23 cellular contexts compared by ENCODE assay signal in genomic region chr3:182050932-182051331, GRCh38.
"Had no signal": no experiment of that assay in that cellular context is flagged by ENCODE, and none has a peak within 500 bp of the region (broad histone marks: within the 10 kb centered on the region; RNA-seq: fewer than 3 reads in every experiment).

No MANE protein-coding gene starts in this region.

- H3K27ac ChIP-seq: stomach, suprapubic skin, testis, thoracic aorta, thyroid gland, tibial artery, tibial nerve, transverse colon, upper lobe of left lung, upper lobe of right lung, vagina had no signal

- H3K27me3 ChIP-seq: stomach, suprapubic skin, testis, thyroid gland, tibial artery, tibial nerve, transverse colon, upper lobe of left lung, upper lobe of right lung, vagina had no signal

- H3K9me3 ChIP-seq: stomach, suprapubic skin, testis, thoracic aorta, thyroid gland, tibial artery, tibial nerve, transverse colon, upper lobe of left lung, upper lobe of right lung, vagina had no signal

- H3K4me1 ChIP-seq: testis, tibial artery, tibial nerve, transverse colon, upper lobe of left lung, upper lobe of right lung, vagina had no signal

- H3K4me3 ChIP-seq: stomach, suprapubic skin, testis, thoracic aorta, thyroid gland, tibial artery, tibial nerve, transverse colon, upper lobe of left lung, upper lobe of right lung, vagina had no signal

- H3K36me3 ChIP-seq: stomach, suprapubic skin, thoracic aorta, thyroid gland, tibial artery, tibial nerve, transverse colon, upper lobe of left lung, upper lobe of right lung, vagina had no signal

- DNase-seq: stimulated activated CD4-positive, alpha-beta T cell treated with anti-CD3 and anti-CD28 coated beads, Interleukin-2, amount 100 ng/mL, for 48 hours; stimulated activated CD4-positive, alpha-beta T cell treated with anti-CD3 and anti-CD28 coated beads, Interleukin-4, amount 100 ng/mL, for 1 hour; stimulated activated CD4-positive, alpha-beta T cell treated with anti-CD3 and anti-CD28 coated beads, Interleukin-4, amount 100 ng/mL, for 24 hours; stimulated activated CD4-positive, alpha-beta T cell treated with anti-CD3 and anti-CD28 coated beads, Interleukin-4, amount 100 ng/mL, for 4 hours; stimulated activated CD8-positive, alpha-beta memory T cell treated with anti-CD3 and anti-CD28 coated beads, Interleukin-4, amount 100 ng/mL, for 48 hours; stimulated activated naive B cell treated with anti-CD40 and anti-IgM and Interleukin-4, amounts not matched to agents 10 μg/mL and 1 μg/mL and 100 μg/mL, for 72 hours; stimulated activated naive CD4-positive, alpha-beta T cell; stimulated activated naive CD4-positive, alpha-beta T cell treated with Interleukin-2 at 50 U/mL for 16 hours; stimulated activated naive CD8-positive, alpha-beta T cell treated with anti-CD3 and anti-CD28 coated beads, Interleukin-15, amount 100 ng/mL, for 72 hours; stimulated activated naive CD8-positive, alpha-beta T cell treated with anti-CD3 and anti-CD28 coated beads, Interleukin-15, Interleukin-2, amounts not matched to agents 100 U/mL and 50 U/mL, for 24 hours; stomach; substantia nigra; testis; thyroid gland; tibial artery; transverse colon; trophoblast cell; upper lobe of left lung; upper lobe of right lung had no signal
